ENCODE assay signal across 8 cellular contexts in the genomic region with DNA sequence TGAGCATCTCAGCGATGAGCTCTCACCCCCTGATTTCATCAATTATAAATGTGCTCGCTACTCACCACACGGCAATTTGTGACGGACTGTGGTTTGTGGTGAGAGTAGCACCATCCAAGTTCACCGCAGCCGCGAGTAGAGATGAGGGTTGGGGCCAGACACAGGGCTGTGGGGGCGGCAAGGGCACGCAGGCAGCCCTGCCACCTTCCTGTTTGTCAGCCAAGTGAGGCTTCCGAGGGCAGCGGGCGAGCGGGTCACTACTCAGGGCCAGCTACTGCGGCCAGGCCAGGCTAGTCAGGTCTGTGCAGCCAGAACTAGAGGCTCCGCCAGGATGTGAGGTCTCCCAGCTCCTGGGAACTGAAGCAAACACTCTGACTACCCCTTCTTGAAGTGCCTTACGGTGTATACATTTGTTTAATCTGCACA. TPM values are rescaled to one million over a fixed set of nuclear protein-coding genes. Genes with fewer than 3 reads are reported as not detected.
A peak's percentile ranks its signal among the peaks of the same experiment; 100 is the strongest.
DNase-seq lines count a peak whose midpoint lies in the region; ATAC-seq and TF ChIP-seq lines count a peak whose summit lies in the region.

No MANE protein-coding gene starts in this region.

- peaks cover 2% of the 10 kb centered on the region for H3K4me1 ChIP-seq in endodermal cell (ENCODE audit: control insufficient read depth, insufficient read depth, low read length)

- H3K36me3 ChIP-seq in endodermal cell (ENCODE audit: control insufficient read depth, insufficient read depth, low read length) = no peaks in the 10 kb centered on the region

- H3K27ac Mint-ChIP-seq in activated CD8-positive, alpha-beta T cell treated with anti-CD3 and anti-CD28 coated beads, Interleukin-2, amount 10 ng/mL, durations not matched to agents 7 days and 5 days = peak overlapping the region; percentile 53
- H3K27ac Mint-ChIP-seq in memory B cell = no peak overlapping the region
- no peak overlapping the region for H3K27ac Mint-ChIP-seq in endodermal cell

- H3K27me3 Mint-ChIP-seq in activated CD8-positive, alpha-beta T cell treated with anti-CD3 and anti-CD28 coated beads, Interleukin-2, amount 10 ng/mL, durations not matched to agents 7 days and 5 days (ENCODE audit: low read depth) = peaks cover 27% of the 10 kb centered on the region
- peaks cover 30% of the 10 kb centered on the region for H3K27me3 Mint-ChIP-seq in memory B cell
- peaks cover 7% of the 10 kb centered on the region for H3K27me3 Mint-ChIP-seq in endodermal cell (ENCODE audit: insufficient read depth)

- ATAC-seq in HG02588 (IDR thresholded peaks at IDR 0.05; ENCODE audit: unreplicated experiment) (peak; percentile 63), memory B cell (ENCODE audit: low read depth) (peak; percentile 69), HG03571 (IDR thresholded peaks at IDR 0.05; ENCODE audit: unreplicated experiment) (no peak)
- peak; percentile 76 for ATAC-seq in activated CD8-positive, alpha-beta T cell treated with anti-CD3 and anti-CD28 coated beads, Interleukin-2, amount 10 ng/mL, durations not matched to agents 7 days and 5 days

- no peaks in the 10 kb centered on the region for H3K36me3 Mint-ChIP-seq in activated CD8-positive, alpha-beta T cell treated with anti-CD3 and anti-CD28 coated beads, Interleukin-2, amount 10 ng/mL, durations not matched to agents 7 days and 5 days (ENCODE audit: low read depth)
- H3K36me3 Mint-ChIP-seq in memory B cell = no peaks in the 10 kb centered on the region
- H3K36me3 Mint-ChIP-seq in endodermal cell (ENCODE audit: low read depth) = no peaks in the 10 kb centered on the region

- no peaks in the 10 kb centered on the region for H3K9me3 Mint-ChIP-seq in activated CD8-positive, alpha-beta T cell treated with anti-CD3 and anti-CD28 coated beads, Interleukin-2, amount 10 ng/mL, durations not matched to agents 7 days and 5 days (ENCODE audit: insufficient read depth)
- peaks cover 2% of the 10 kb centered on the region for H3K9me3 Mint-ChIP-seq in memory B cell
- H3K9me3 Mint-ChIP-seq in endodermal cell = peaks cover 2% of the 10 kb centered on the region

- H3K27ac ChIP-seq in endodermal cell (ENCODE audit: low read depth, low read length) = no peak overlapping the region

- H3K9me3 ChIP-seq in endodermal cell (ENCODE audit: control insufficient read depth, low read length) = peaks cover 10% of the 10 kb centered on the region

- no peak overlapping the region for H3K9ac ChIP-seq in endodermal cell (ENCODE audit: extremely low read depth, low read length, poor library complexity, severe bottlenecking)

- H3K27me3 ChIP-seq in endodermal cell (ENCODE audit: control insufficient read depth, insufficient read depth, low read length, poor library complexity, severe bottlenecking) = no peaks in the 10 kb centered on the region

- WGBS in endodermal cell (ENCODE audit: insufficient coverage in 1 of 2, insufficient read length in 1 of 2), 2 experiments = 88 to 98% methylated on average over 7 to 16 of the region's 16 CpGs

- DNase-seq in CD1c-positive myeloid dendritic cell (ENCODE audit: extremely low spot score) = peak; percentile 89
- peak; percentile 71 for DNase-seq in activated CD8-positive, alpha-beta T cell treated with anti-CD3 and anti-CD28 coated beads, Interleukin-2, amount 10 ng/mL, durations not matched to agents 7 days and 5 days
- DNase-seq in memory B cell (ENCODE audit: low spot score in 2 of 2) = no peak
- DNase-seq in NCI-H2029 treated with DMSO at 0.1 percent for 48 hours (lab: John Stamatoyannopoulos, UW) = no peak
- DNase-seq in endodermal cell = no peak
- no peak for DNase-seq in cerebellum (ENCODE audit: low spot score)

- TF ChIP-seq CTCF in endodermal cell (conservative IDR thresholded peaks at IDR 0.05) = no peak

- H3K4me3 ChIP-seq in endodermal cell (ENCODE audit: low read length) = no peak overlapping the region

- POLR2A ChIA-PET in activated CD8-positive, alpha-beta T cell treated with anti-CD3 and anti-CD28 coated beads, Interleukin-2, amount 10 ng/mL, durations not matched to agents 7 days and 5 days (lab: Charles Lee) = interaction anchor here (0.9 to 1.8 kb wide), 2 partner anchors 19 to 217 kb away, joined by 3 to 4 read pairs; a partner anchor contains a TSS

- H3K4me1 Mint-ChIP-seq in activated CD8-positive, alpha-beta T cell treated with anti-CD3 and anti-CD28 coated beads, Interleukin-2, amount 10 ng/mL, durations not matched to agents 7 days and 5 days (ENCODE audit: low read depth) = peaks cover 29% of the 10 kb centered on the region
- peaks cover 3% of the 10 kb centered on the region for H3K4me1 Mint-ChIP-seq in memory B cell
- peaks cover under 1% of the 10 kb centered on the region for H3K4me1 Mint-ChIP-seq in endodermal cell

- CTCF ChIA-PET in activated CD8-positive, alpha-beta T cell treated with anti-CD3 and anti-CD28 coated beads, Interleukin-2, amount 10 ng/mL, durations not matched to agents 7 days and 5 days (lab: Charles Lee) = interaction anchor here (1.0 to 23.1 kb wide), 5 partner anchors 9 to 124 kb away, joined by 4 to 607 read pairs (median 5); a partner anchor contains a TSS

- peak overlapping the region; percentile 49 for H3K4me3 Mint-ChIP-seq in activated CD8-positive, alpha-beta T cell treated with anti-CD3 and anti-CD28 coated beads, Interleukin-2, amount 10 ng/mL, durations not matched to agents 7 days and 5 days
- no peak overlapping the region for H3K4me3 Mint-ChIP-seq in memory B cell
- no peak overlapping the region for H3K4me3 Mint-ChIP-seq in endodermal cell

RNA-seq across cellular contexts. Expression of a gene that starts 39.6 kb away (rescaled TPM):
- 1 to 10 TPM; 5.4 to 6.9 TPM for total RNA-seq in activated CD8-positive, alpha-beta T cell treated with anti-CD3 and anti-CD28 coated beads, Interleukin-2, amount 10 ng/mL, durations not matched to agents 7 days and 5 days
- not detected for total RNA-seq in endodermal cell
- 1.5 TPM for polyA plus RNA-seq in endodermal cell (2013, experiment 1 of 2)
- 1.6 TPM for polyA plus RNA-seq in endodermal cell (2013, experiment 2 of 2)
- 0.09 TPM for total RNA-seq in cerebellum

RNA-seq across cellular contexts. Expression of a gene that starts 57.3 kb away (rescaled TPM):
- not detected for total RNA-seq in activated CD8-positive, alpha-beta T cell treated with anti-CD3 and anti-CD28 coated beads, Interleukin-2, amount 10 ng/mL, durations not matched to agents 7 days and 5 days
- total RNA-seq in endodermal cell = not detected
- polyA plus RNA-seq in endodermal cell (2013, experiment 1 of 2) = 39.2 TPM
- 37.0 TPM for polyA plus RNA-seq in endodermal cell (2013, experiment 2 of 2)
- total RNA-seq in cerebellum = not detected

Comparison
In these comparisons a context has a peak if more than half of its experiments do, and no peak if none do; other contexts are left out.
1. DNase-seq: peak in CD1c-positive myeloid dendritic cell (single experiment) and activated CD8-positive, alpha-beta T cell treated with anti-CD3 and anti-CD28 coated beads, Interleukin-2, amount 10 ng/mL, durations not matched to agents 7 days and 5 days (single experiment); none in memory B cell (0 of 2), NCI-H2029 treated with DMSO at 0.1 percent for 48 hours (single experiment), endodermal cell (single experiment) and cerebellum (single experiment).